In the genomic region with DNA sequence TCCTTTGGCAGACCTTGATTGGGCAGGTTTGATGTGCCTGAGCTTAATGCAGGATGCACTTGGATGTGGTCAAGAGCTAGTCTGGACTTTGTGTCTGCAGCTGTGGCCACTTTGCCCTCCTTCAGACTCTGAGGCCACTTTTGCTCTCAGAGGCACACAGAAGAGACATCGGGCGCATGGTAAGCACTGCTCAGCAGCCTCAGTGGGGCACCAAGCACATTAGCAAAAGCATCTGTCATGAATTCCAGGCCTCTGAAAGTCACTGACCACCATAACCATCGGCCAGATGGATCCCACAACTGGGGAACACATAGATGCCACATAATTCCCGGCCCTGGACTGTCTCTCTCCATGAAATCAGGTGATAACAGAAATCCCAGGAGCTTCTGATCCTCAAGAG, we compare ENCODE assay signal across 8 cellular contexts. TPM values are rescaled to one million over a fixed set of nuclear protein-coding genes. Genes with fewer than 3 reads are reported as not detected.
"Had no signal": no experiment of that assay in that cellular context is flagged by ENCODE, and none has a peak within 500 bp of the region (broad histone marks: within the 10 kb centered on the region; RNA-seq: fewer than 3 reads in every experiment).

No MANE protein-coding gene starts in this region.

- DNase-seq: H9, HCEC 1CT, KG1 had no signal

- FAIRE-seq: HepG2 had no signal

- ATAC-seq: GM23338, HepG2 had no signal

- H3K4me2 ChIP-seq: GM23338 had no signal

- H2AFZ ChIP-seq: GM23338 had no signal

- H3K4me3 ChIP-seq: GM23338 had no signal

- H3K27ac ChIP-seq: HL-60 had no signal

RNA-seq across cellular contexts. Expression of a gene that starts 40.1 kb away (rescaled TPM):
- total RNA-seq: H4, HepG2, HT1080 had no signal
- polyA plus RNA-seq: HepG2 had no signal
